ENCODE assay signal across 18 cellular contexts in the genomic region with DNA sequence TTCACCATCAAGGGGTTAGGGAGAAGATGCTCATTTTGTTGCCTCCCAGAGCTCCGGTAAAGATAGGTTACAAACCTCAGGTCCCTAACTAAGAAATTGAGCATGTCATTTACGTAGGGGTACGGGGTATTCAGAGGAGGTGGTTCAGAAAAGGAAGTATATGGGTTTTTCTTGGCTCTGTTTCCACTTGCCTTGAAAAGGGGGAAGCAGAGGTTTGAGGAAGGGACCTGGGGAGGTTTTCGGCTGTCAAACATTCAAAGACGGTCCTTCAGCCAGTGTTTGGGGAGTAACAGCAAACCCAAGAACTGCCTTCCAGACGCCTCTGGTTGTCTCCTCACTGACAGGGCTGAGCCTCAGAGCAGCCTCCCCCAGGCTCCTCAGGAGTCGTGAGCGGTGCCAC.
"Had no signal": no experiment of that assay in that cellular context is flagged by ENCODE, and none has a peak within 500 bp of the region (broad histone marks: within the 10 kb centered on the region; RNA-seq: fewer than 3 reads in every experiment).

No MANE protein-coding gene starts in this region.

- H3K4me3 ChIP-seq: coronary artery, esophagus muscularis mucosa, gastrocnemius medialis, left ventricle myocardium inferior, ovary, prostate gland, upper lobe of left lung had no signal

- H3K4me1 ChIP-seq: gastrocnemius medialis, prostate gland had no signal

- H3K9me3 ChIP-seq: esophagus muscularis mucosa, gastrocnemius medialis, left ventricle myocardium inferior, ovary, prostate gland, upper lobe of left lung had no signal

- H3K27me3 ChIP-seq: esophagus muscularis mucosa, gastrocnemius medialis, ovary, upper lobe of left lung had no signal

- DNase-seq: activated CD4-positive, alpha-beta memory T cell treated with anti-CD3 and anti-CD28 coated beads for 36 hours; activated CD4-positive, alpha-beta T cell treated with anti-CD3 and anti-CD28 coated beads for 48 hours; activated gamma-delta T cell; activated naive CD4-positive, alpha-beta T cell treated with anti-CD3 and anti-CD28 coated beads, Interleukin-2, amount 50 U/mL, for 16 hours; activated naive CD8-positive, alpha-beta T cell treated with anti-CD3 and anti-CD28 coated beads, Interleukin-2, amount 50 U/mL, for 24 hours; cerebellar nuclear complex; gastrocnemius medialis; left ventricle myocardium inferior; naive thymus-derived CD8-positive, alpha-beta T cell; ovary; stimulated activated CD4-positive, alpha-beta T cell treated with anti-CD3 and anti-CD28 coated beads, Interleukin-2, amount 100 ng/mL, for 48 hours; stimulated activated CD8-positive, alpha-beta memory T cell treated with anti-CD3 and anti-CD28 coated beads, Interleukin-4, amount 100 ng/mL, for 48 hours; stimulated activated naive B cell treated with anti-CD40 and anti-IgM and Interleukin-4, amounts not matched to agents 10 μg/mL and 1 μg/mL and 100 μg/mL, for 72 hours; T1000; upper lobe of left lung had no signal

- H3K36me3 ChIP-seq: gastrocnemius medialis, left ventricle myocardium inferior, ovary, prostate gland had no signal

- H3K27ac ChIP-seq: coronary artery, esophagus muscularis mucosa, gastrocnemius medialis, left ventricle myocardium inferior, ovary, prostate gland, upper lobe of left lung had no signal
